Comparison of ENCODE assay signal across 11 cellular contexts in genomic region chr5:89613222-89613956, GRCh38.
DNase-seq lines count a peak whose midpoint lies in the region; ATAC-seq and TF ChIP-seq lines count a peak whose summit lies in the region.
"Had no signal": no experiment of that assay in that cellular context is flagged by ENCODE, and none has a peak within 500 bp of the region (broad histone marks: within the 10 kb centered on the region; RNA-seq: fewer than 3 reads in every experiment).

No MANE protein-coding gene starts in this region.

- H3K9me3 Mint-ChIP-seq in activated T-cell treated with anti-CD3 and anti-CD28 coated beads, Interleukin-2, amount 50 U/mL, for 4 hours, result no peaks in the 10 kb centered on the region

- no peak overlapping the region for H3K27ac ChIP-seq in brain microvascular endothelial cell
- H3K27ac ChIP-seq in coronary artery, result no peak overlapping the region
- H3K27ac ChIP-seq: colonic mucosa had no signal

- no peak for TF ChIP-seq CTCF in brain microvascular endothelial cell (IDR thresholded peaks at IDR 0.05; ENCODE audit: low read depth, low read length, missing control alignments)
- no peak for TF ChIP-seq CTCF in coronary artery (IDR thresholded peaks at IDR 0.05)

- ATAC-seq in GM18499 (IDR thresholded peaks at IDR 0.05; ENCODE audit: insufficient read depth, unreplicated experiment), result peak; percentile 87
- peak; percentile 100 for ATAC-seq in GM21423 (IDR thresholded peaks at IDR 0.05; ENCODE audit: unreplicated experiment)
- peak; percentile 70 for ATAC-seq in HG03103 (IDR thresholded peaks at IDR 0.05; ENCODE audit: low read depth, unreplicated experiment)
- ATAC-seq in activated T-cell treated with anti-CD3 and anti-CD28 coated beads, Interleukin-2, amount 50 U/mL, for 4 hours, result no peak

- H3K4me3 Mint-ChIP-seq in activated T-cell treated with anti-CD3 and anti-CD28 coated beads, Interleukin-2, amount 50 U/mL, for 4 hours, result no peak overlapping the region

- H3K27me3 Mint-ChIP-seq in activated T-cell treated with anti-CD3 and anti-CD28 coated beads, Interleukin-2, amount 50 U/mL, for 4 hours (ENCODE audit: low read depth), result no peaks in the 10 kb centered on the region

- no peaks in the 10 kb centered on the region for H3K27me3 ChIP-seq in brain microvascular endothelial cell (replicated peaks)
- H3K27me3 ChIP-seq: colonic mucosa had no signal

- no peaks in the 10 kb centered on the region for H3K36me3 Mint-ChIP-seq in activated T-cell treated with anti-CD3 and anti-CD28 coated beads, Interleukin-2, amount 50 U/mL, for 4 hours (ENCODE audit: insufficient read depth)

- H3K36me3 ChIP-seq in brain microvascular endothelial cell (replicated peaks), result no peaks in the 10 kb centered on the region
- H3K36me3 ChIP-seq: colonic mucosa had no signal

- no peaks in the 10 kb centered on the region for H3K4me1 Mint-ChIP-seq in activated T-cell treated with anti-CD3 and anti-CD28 coated beads, Interleukin-2, amount 50 U/mL, for 4 hours (ENCODE audit: low read depth)

- H3K4me3 ChIP-seq in brain microvascular endothelial cell (ENCODE audit: low read depth, low read length), result no peak overlapping the region
- H3K4me3 ChIP-seq in coronary artery, result no peak overlapping the region
- H3K4me3 ChIP-seq: colonic mucosa had no signal

- in situ Hi-C loops in brain microvascular endothelial cell (cut with HindIII; ENCODE audit: low pct_ligation_motif_present, low sequenced_read_pairs), result no loop called here

- DNase-seq in brain microvascular endothelial cell (peak; percentile 9), NCI-H1048 (lab: John Stamatoyannopoulos, UW) (no peak), coronary artery (ENCODE audit: low spot score) (no peak)
- no peak for DNase-seq in activated CD4-positive, alpha-beta T cell treated with anti-CD3 and anti-CD28 coated beads for 4 hours
- no peak for DNase-seq in activated T-cell treated with anti-CD3 and anti-CD28 coated beads, Interleukin-2, amount 50 U/mL, for 4 hours
- DNase-seq: activated T-cell treated with anti-CD3 and anti-CD28 coated beads for 4 hours, colonic mucosa, NCI-H1930 had no signal

Comparison
In these comparisons a context has a peak if more than half of its experiments do, and no peak if none do; other contexts are left out.
1. ATAC-seq: peak in GM18499 (single experiment), GM21423 (single experiment) and HG03103 (single experiment); none in activated T-cell treated with anti-CD3 and anti-CD28 coated beads, Interleukin-2, amount 50 U/mL, for 4 hours (0 of 2).